Comparison of ENCODE assay signal across 10 cellular contexts in genomic region chr9:36878986-36879982, GRCh38.
DNase-seq lines count a peak whose midpoint lies in the region; ATAC-seq and TF ChIP-seq lines count a peak whose summit lies in the region.
"Had no signal": no experiment of that assay in that cellular context is flagged by ENCODE, and none has a peak within 500 bp of the region (broad histone marks: within the 10 kb centered on the region; RNA-seq: fewer than 3 reads in every experiment).

No MANE protein-coding gene starts in this region.

- no peaks in the 10 kb centered on the region for H3K36me3 ChIP-seq in vagina

- no peak overlapping the region for H3K27ac ChIP-seq in vagina
- H3K27ac ChIP-seq: 22Rv1 had no signal

- ATAC-seq in GM19455 (IDR thresholded peaks at IDR 0.05; ENCODE audit: unreplicated experiment), result peak; percentile 60
- ATAC-seq in HG03108 (IDR thresholded peaks at IDR 0.05; ENCODE audit: unreplicated experiment), result peak; percentile 72
- peak; percentile 49 for ATAC-seq in left lobe of liver

- no peaks in the 10 kb centered on the region for H3K4me1 ChIP-seq in vagina

- intact Hi-C loops in vagina (cut with DNase I), result no loop called here

- TF ChIP-seq POLR2A in vagina (IDR thresholded peaks at IDR 0.05), result no peak

- no peak overlapping the region for H3K4me3 ChIP-seq in vagina

- H3K27me3 ChIP-seq in vagina, result no peaks in the 10 kb centered on the region

- H3K9me3 ChIP-seq in vagina, result no peaks in the 10 kb centered on the region

- DNase-seq in DMS 273 (lab: John Stamatoyannopoulos, UW; ENCODE audit: unreplicated experiment), result peak; percentile 13
- no peak for DNase-seq in DMS 273 treated with DMSO at 0.1 percent for 48 hours (lab: John Stamatoyannopoulos, UW)
- DNase-seq in left lobe of liver (ENCODE audit: low spot score), result no peak
- DNase-seq in vagina (ENCODE audit: extremely low spot score in 2 of 2), result no peak
- no peak for DNase-seq in NCI-H1092 (lab: John Stamatoyannopoulos, UW)
- DNase-seq in activated CD4-positive, CD25-positive, alpha-beta regulatory T cell treated with anti-CD3 and anti-CD28 coated beads, Interleukin-2, amount 50 U/mL, for 72 hours, result no peak
- DNase-seq: NCI-H1436 treated with DMSO at 0.1 percent for 48 hours had no signal

- TF ChIP-seq CTCF in vagina (IDR thresholded peaks at IDR 0.05), result no peak
